In the genomic region with DNA sequence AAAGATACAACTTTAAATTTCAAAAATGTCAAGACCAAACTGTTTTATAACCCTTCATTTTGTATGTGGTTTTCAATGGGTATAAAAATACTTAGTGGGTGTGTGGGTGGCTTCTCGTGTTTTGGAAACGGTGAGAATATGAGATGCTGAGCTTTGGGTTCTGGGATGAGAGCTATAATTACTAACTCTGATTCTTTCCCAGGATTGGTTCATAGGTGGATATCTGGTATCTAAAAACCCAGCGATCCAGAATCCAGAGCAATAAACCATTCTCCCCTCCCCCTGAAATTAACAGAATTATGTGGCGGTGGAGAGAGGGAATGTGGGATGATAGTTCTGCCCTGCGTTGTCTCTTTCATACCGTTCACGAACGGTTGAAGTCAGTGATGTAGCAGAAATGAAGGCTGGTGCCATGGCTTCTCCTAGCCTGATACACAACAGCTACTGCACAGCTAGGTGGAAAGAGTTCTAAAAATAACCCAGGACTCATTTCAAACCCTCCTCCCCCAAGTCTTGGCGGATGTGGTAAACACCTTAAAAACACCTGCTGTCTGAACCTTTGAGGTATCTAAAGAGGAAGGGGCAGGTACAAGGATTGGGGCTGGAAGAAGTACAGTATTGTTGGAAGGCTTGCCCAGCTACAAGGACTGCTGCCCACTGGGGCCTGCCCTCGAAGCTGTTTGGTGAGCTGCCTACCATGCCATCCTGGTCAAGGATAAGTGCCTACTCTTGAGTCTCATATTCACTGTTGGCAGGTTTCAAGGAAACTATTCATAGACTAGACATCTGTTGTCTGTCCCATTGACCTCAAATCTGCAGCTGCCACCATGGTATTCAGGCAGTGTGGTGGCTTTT, we compare ENCODE assay signal across 8 cellular contexts. TPM values are rescaled to one million over a fixed set of nuclear protein-coding genes. Genes with fewer than 3 reads are reported as not detected.
DNase-seq lines count a peak whose midpoint lies in the region; ATAC-seq, FAIRE-seq and TF ChIP-seq lines count a peak whose summit lies in the region.

No MANE protein-coding gene starts in this region.

- ATAC-seq in HG02610 (IDR thresholded peaks at IDR 0.05; ENCODE audit: unreplicated experiment): peak; percentile 90

- no peak for FAIRE-seq in small intestine (lab: Jason Lieb, UNC)

- H3K36me3 ChIP-seq in small intestine (ENCODE audit: control insufficient read depth in 2 of 2, insufficient read depth in 2 of 2, low read length in 2 of 2) (peaks cover 5 to 12% of the 10 kb centered on the region in 2 donors), HAP-1 (replicated peaks) (peaks cover 28% of the 10 kb centered on the region)

- DNase-seq in GM13977 (ENCODE audit: low spot score): peak; percentile 40
- DNase-seq in NCI-H2107 treated with DMSO at 0.1 percent for 48 hours (lab: John Stamatoyannopoulos, UW; ENCODE audit: unreplicated experiment): peak; percentile 62
- DNase-seq in activated T-helper 1 cell treated with Interleukin-2 at 50 U/mL for 16 hours (ENCODE audit: low read depth): peak; percentile 25
- DNase-seq in small intestine: peak; percentile 52
- no peak for DNase-seq in HAP-1 (ENCODE audit: low spot score in 2 of 2)
- DNase-seq in AG08395 (ENCODE audit: low spot score): no peak
- DNase-seq in GM03348 (ENCODE audit: low spot score): no peak

- in situ Hi-C loops in GM13977 (cut with MboI; ENCODE audit: low pct_unique_long_range_greater_than_20kb, low sequenced_read_pairs, unreplicated experiment) (no loop called here), HAP-1 (cut with MboI; ENCODE audit: low sequenced_read_pairs) (no loop called here)

- TF ChIP-seq CTCF in GM13977 (IDR thresholded peaks at IDR 0.05; ENCODE audit: extremely low read depth, insufficient read depth, missing control alignments): no peak

- 76 to 81% (median 78%) methylated on average over 10 of the region's 10 CpGs for WGBS in small intestine, 3 donors

- H3K9me3 ChIP-seq in small intestine (ENCODE audit: control insufficient read depth, low read depth): no peaks in the 10 kb centered on the region
- no peaks in the 10 kb centered on the region for H3K9me3 ChIP-seq in HAP-1

- H3K27ac ChIP-seq in small intestine (ENCODE audit: low read depth in 1 of 2, low read length in 1 of 2): peak overlapping the region in 1 of 2 donors; percentile 46

- H3K4me3 ChIP-seq in small intestine (ENCODE audit: low read depth in 1 of 2, low read length in 2 of 2) (no peak overlapping the region), HAP-1 (no peak overlapping the region)

- H3K27me3 ChIP-seq in small intestine (ENCODE audit: control insufficient read depth in 2 of 2, insufficient read depth in 2 of 2, low read length in 2 of 2) (no peaks in the 10 kb centered on the region), HAP-1 (ENCODE audit: low read depth) (no peaks in the 10 kb centered on the region)

- H3K4me1 ChIP-seq in small intestine (ENCODE audit: control insufficient read depth in 2 of 2, insufficient read depth in 1 of 2, low read depth in 1 of 2, low read length in 1 of 2) (peaks cover 0 to 4% of the 10 kb centered on the region in 2 donors), HAP-1 (no peaks in the 10 kb centered on the region; the same call in 1 of the 2 replicates)

RNA-seq across cellular contexts. Expression of a gene that starts 44.5 kb away (rescaled TPM):
- polyA plus RNA-seq in small intestine: 10 to 100 TPM; 19.0 to 33.0 (median 21.1) TPM

Comparison
In these comparisons a context has a peak if more than half of its experiments do, and no peak if none do; other contexts are left out.
1. DNase-seq: peak in GM13977 (single experiment), NCI-H2107 treated with DMSO at 0.1 percent for 48 hours (single experiment), activated T-helper 1 cell treated with Interleukin-2 at 50 U/mL for 16 hours (single experiment) and small intestine (single experiment); none in HAP-1 (0 of 2), AG08395 (single experiment) and GM03348 (single experiment).